In genomic region chr1:46581685-46582455, GRCh38 we compare ENCODE assay signal across 13 cellular contexts. TPM values are rescaled to one million over a fixed set of nuclear protein-coding genes. Genes with fewer than 3 reads are reported as not detected.
A peak's percentile ranks its signal among the peaks of the same experiment; 100 is the strongest.
DNase-seq lines count a peak whose midpoint lies in the region; ATAC-seq, FAIRE-seq and TF ChIP-seq lines count a peak whose summit lies in the region.
"Had no signal": no experiment of that assay in that cellular context is flagged by ENCODE, and none has a peak within 500 bp of the region (broad histone marks: within the 10 kb centered on the region; RNA-seq: fewer than 3 reads in every experiment).

No MANE protein-coding gene starts in this region.

- H3K4me1 Mint-ChIP-seq in activated CD8-positive, alpha-beta memory T cell treated with anti-CD3 and anti-CD28 coated beads, Interleukin-2, amount 10 ng/mL, durations not matched to agents 7 days and 5 days, result peaks cover 60% of the 10 kb centered on the region

- H3K27ac ChIP-seq in small intestine (ENCODE audit: low read depth in 1 of 2, low read length in 1 of 2) (peak overlapping the region in 1 of 2 donors; percentile 71), thyroid gland (no peak overlapping the region)
- H3K27ac ChIP-seq: esophagus muscularis mucosa, pancreas had no signal

- peak; percentile 77 for DNase-seq in activated CD8-positive, alpha-beta memory T cell treated with anti-CD3 and anti-CD28 coated beads, Interleukin-2, amount 10 ng/mL, durations not matched to agents 7 days and 5 days
- no peak for DNase-seq in activated CD8-positive, alpha-beta memory T cell treated with anti-CD3 and anti-CD28 coated beads, Interleukin-2, amount 50 U/mL, for 4 hours
- DNase-seq in NOMO-1 treated with DMSO at 0.1 percent for 48 hours (lab: John Stamatoyannopoulos, UW; ENCODE audit: unreplicated experiment) (peak; percentile 96), small intestine (peak; percentile 51), thyroid gland (no peak)
- DNase-seq in activated naive CD4-positive, alpha-beta T cell treated with anti-CD3 and anti-CD28 coated beads, Interleukin-2, amount 50 U/mL, for 72 hours (ENCODE audit: low spot score in 2 of 2), result no peak
- no peak for DNase-seq in stimulated activated naive CD4-positive, alpha-beta T cell treated with Interleukin-2 at 50 U/mL for 16 hours (lab: John Stamatoyannopoulos, UW)
- DNase-seq: pancreas had no signal

- 75 to 85% (median 80%) methylated on average over 4 of the region's 4 CpGs for WGBS in small intestine, 3 donors
- 75 to 80% methylated on average over 4 of the region's 4 CpGs for WGBS in thyroid gland, 2 donors

- H3K27ac Mint-ChIP-seq in activated CD8-positive, alpha-beta memory T cell treated with anti-CD3 and anti-CD28 coated beads, Interleukin-2, amount 10 ng/mL, durations not matched to agents 7 days and 5 days, result peak overlapping the region; percentile 94
- H3K27ac Mint-ChIP-seq in activated naive CD4-positive, alpha-beta T cell treated with anti-CD3 and anti-CD28 coated beads, Interleukin-2, amount 50 U/mL, for 72 hours, result peak overlapping the region; percentile 65 to 82

- no peaks in the 10 kb centered on the region for H3K4me1 ChIP-seq in small intestine (ENCODE audit: control insufficient read depth in 2 of 2, insufficient read depth in 1 of 2, low read depth in 1 of 2, low read length in 1 of 2)
- H3K4me1 ChIP-seq in thyroid gland, result no peaks in the 10 kb centered on the region
- H3K4me1 ChIP-seq: esophagus muscularis mucosa had no signal

- H3K4me3 ChIP-seq in small intestine (ENCODE audit: low read depth in 1 of 2, low read length in 2 of 2) (no peak overlapping the region), thyroid gland (replicated peaks in 1 of 3) (no peak overlapping the region)
- H3K4me3 ChIP-seq: esophagus muscularis mucosa, pancreas had no signal

- no peak for TF ChIP-seq POLR2A in thyroid gland (IDR thresholded peaks at IDR 0.05)

- H3K4me3 Mint-ChIP-seq in activated CD8-positive, alpha-beta memory T cell treated with anti-CD3 and anti-CD28 coated beads, Interleukin-2, amount 10 ng/mL, durations not matched to agents 7 days and 5 days, result peak overlapping the region; percentile 34

- H3K36me3 ChIP-seq in small intestine (ENCODE audit: control insufficient read depth in 2 of 2, insufficient read depth in 2 of 2, low read length in 2 of 2) (peaks cover 2 to 4% of the 10 kb centered on the region in 2 donors), thyroid gland (peaks cover 6 to 31% of the 10 kb centered on the region in 2 donors)

- no peaks in the 10 kb centered on the region for H3K27me3 Mint-ChIP-seq in activated CD8-positive, alpha-beta memory T cell treated with anti-CD3 and anti-CD28 coated beads, Interleukin-2, amount 10 ng/mL, durations not matched to agents 7 days and 5 days

- H3K36me3 Mint-ChIP-seq in activated CD8-positive, alpha-beta memory T cell treated with anti-CD3 and anti-CD28 coated beads, Interleukin-2, amount 10 ng/mL, durations not matched to agents 7 days and 5 days, result peaks cover 67% of the 10 kb centered on the region
- H3K36me3 Mint-ChIP-seq in activated naive CD4-positive, alpha-beta T cell treated with anti-CD3 and anti-CD28 coated beads, Interleukin-2, amount 50 U/mL, for 72 hours, result peaks cover 0 to 19% of the 10 kb centered on the region in 2 donors

- ATAC-seq in activated CD8-positive, alpha-beta memory T cell treated with anti-CD3 and anti-CD28 coated beads, Interleukin-2, amount 10 ng/mL, durations not matched to agents 7 days and 5 days, result peak; percentile 93
- ATAC-seq in activated naive CD4-positive, alpha-beta T cell treated with anti-CD3 and anti-CD28 coated beads, Interleukin-2, amount 50 U/mL, for 72 hours, result peak; percentile 95 to 97
- no peak for ATAC-seq in HG03280 (IDR thresholded peaks at IDR 0.05; ENCODE audit: unreplicated experiment)
- ATAC-seq: pancreas had no signal

- intact Hi-C loops in thyroid gland (cut with DNase I), result no loop called here

- H3K9me3 ChIP-seq in small intestine (ENCODE audit: control insufficient read depth, low read depth) (no peaks in the 10 kb centered on the region), thyroid gland (no peaks in the 10 kb centered on the region)
- H3K9me3 ChIP-seq: esophagus muscularis mucosa, pancreas had no signal

- H3K9me3 Mint-ChIP-seq in activated CD8-positive, alpha-beta memory T cell treated with anti-CD3 and anti-CD28 coated beads, Interleukin-2, amount 10 ng/mL, durations not matched to agents 7 days and 5 days (ENCODE audit: low read depth), result no peaks in the 10 kb centered on the region
- no peaks in the 10 kb centered on the region for H3K9me3 Mint-ChIP-seq in activated naive CD4-positive, alpha-beta T cell treated with anti-CD3 and anti-CD28 coated beads, Interleukin-2, amount 50 U/mL, for 72 hours

- no peak for FAIRE-seq in small intestine (lab: Jason Lieb, UNC)
- FAIRE-seq: islet of Langerhans, pancreas, urothelium cell line had no signal

- no peak for TF ChIP-seq CTCF in thyroid gland (IDR thresholded peaks at IDR 0.05)

- H3K27me3 ChIP-seq in small intestine (ENCODE audit: control insufficient read depth in 2 of 2, insufficient read depth in 2 of 2, low read length in 2 of 2), result no peaks in the 10 kb centered on the region
- H3K27me3 ChIP-seq in thyroid gland, result no peaks in the 10 kb centered on the region
- H3K27me3 ChIP-seq: esophagus muscularis mucosa, pancreas had no signal

- CTCF ChIA-PET in activated CD8-positive, alpha-beta memory T cell treated with anti-CD3 and anti-CD28 coated beads, Interleukin-2, amount 10 ng/mL, durations not matched to agents 7 days and 5 days (lab: Charles Lee), result interaction anchor here (0.6 to 5.4 kb wide), 12 partner anchors 8 to 143 kb away, joined by 3 to 38 read pairs (median 4); partner anchors contain the start of gene MKNK1

RNA-seq across cellular contexts. Expression of gene MKNK1, which starts 22.2 kb away (rescaled TPM):
- 10 to 100 TPM; 70.6 to 78.6 TPM for total RNA-seq in activated CD8-positive, alpha-beta memory T cell treated with anti-CD3 and anti-CD28 coated beads, Interleukin-2, amount 10 ng/mL, durations not matched to agents 7 days and 5 days
- total RNA-seq in activated naive CD4-positive, alpha-beta T cell treated with anti-CD3 and anti-CD28 coated beads, Interleukin-2, amount 50 U/mL, for 72 hours, result 10 to 100 TPM; 37.3 to 48.7 TPM
- polyA plus RNA-seq in small intestine, result 10 to 100 TPM; 20.2 to 42.5 (median 35.4) TPM
- 10 to 100 TPM; 20.8 to 29.6 (median 23.4) TPM for total RNA-seq in thyroid gland

RNA-seq across cellular contexts. Expression of gene KNCN, which starts 30.4 kb away (rescaled TPM):
- not detected for total RNA-seq in activated CD8-positive, alpha-beta memory T cell treated with anti-CD3 and anti-CD28 coated beads, Interleukin-2, amount 10 ng/mL, durations not matched to agents 7 days and 5 days
- not detected for total RNA-seq in activated naive CD4-positive, alpha-beta T cell treated with anti-CD3 and anti-CD28 coated beads, Interleukin-2, amount 50 U/mL, for 72 hours
- not detected for polyA plus RNA-seq in small intestine
- total RNA-seq in thyroid gland, result not detected
- total RNA-seq: esophagus muscularis mucosa; pancreas; T-helper 1 cell treated with Interleukin-12 subunit alpha and Interleukin-12 subunit beta and Interleukin-4 antibody, amounts not matched to agents 30 ng/mL and 1 ng/mL, for 36 hours had no signal
- polyA plus RNA-seq: pancreas had no signal

RNA-seq across cellular contexts. Expression of gene MOB3C, which starts 34.7 kb away (rescaled TPM):
- total RNA-seq in activated CD8-positive, alpha-beta memory T cell treated with anti-CD3 and anti-CD28 coated beads, Interleukin-2, amount 10 ng/mL, durations not matched to agents 7 days and 5 days, result 10 to 100 TPM; 18.3 to 20.7 TPM
- 10 to 100 TPM; 11.1 to 12.8 TPM for total RNA-seq in activated naive CD4-positive, alpha-beta T cell treated with anti-CD3 and anti-CD28 coated beads, Interleukin-2, amount 50 U/mL, for 72 hours
- 10 to 100 TPM in 1 of 3 donors, 1 to 10 TPM in 2; 7.8 to 10.0 (median 8.9) TPM for polyA plus RNA-seq in small intestine
- total RNA-seq in thyroid gland, result 10 to 100 TPM; 22.4 to 30.8 (median 26.6) TPM

Comparison
In these comparisons a context has a peak if more than half of its experiments do, and no peak if none do; other contexts are left out.
1. DNase-seq: peak in activated CD8-positive, alpha-beta memory T cell treated with anti-CD3 and anti-CD28 coated beads, Interleukin-2, amount 10 ng/mL, durations not matched to agents 7 days and 5 days (single experiment), NOMO-1 treated with DMSO at 0.1 percent for 48 hours (single experiment) and small intestine (single experiment); none in activated CD8-positive, alpha-beta memory T cell treated with anti-CD3 and anti-CD28 coated beads, Interleukin-2, amount 50 U/mL, for 4 hours (single experiment), activated naive CD4-positive, alpha-beta T cell treated with anti-CD3 and anti-CD28 coated beads, Interleukin-2, amount 50 U/mL, for 72 hours (0 of 2), thyroid gland (0 of 2) and stimulated activated naive CD4-positive, alpha-beta T cell treated with Interleukin-2 at 50 U/mL for 16 hours (single experiment).